25 cellular contexts compared by ENCODE assay signal in the genomic region with DNA sequence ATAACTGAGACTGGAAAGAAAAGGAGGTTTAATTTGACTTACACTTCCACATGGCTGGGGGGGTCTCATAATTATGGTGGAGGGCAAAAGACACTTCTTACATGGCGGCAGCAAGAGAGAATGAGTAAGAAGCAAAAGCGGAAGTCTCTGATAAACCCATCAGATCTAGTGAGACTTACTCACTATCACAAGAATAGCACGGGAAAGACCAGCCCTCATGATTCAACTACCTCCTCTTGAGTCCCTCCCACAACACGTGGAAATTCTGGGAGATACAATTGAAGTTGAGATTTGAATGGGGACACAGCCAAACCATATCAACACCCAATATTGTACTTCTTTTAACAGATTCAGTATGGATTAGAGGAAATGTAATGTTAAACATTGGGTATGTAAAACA.
"Had no signal": no experiment of that assay in that cellular context is flagged by ENCODE, and none has a peak within 500 bp of the region (broad histone marks: within the 10 kb centered on the region; RNA-seq: fewer than 3 reads in every experiment).

No MANE protein-coding gene starts in this region.

- DNase-seq: islet precursor cell; left ventricle myocardium inferior; naive thymus-derived CD4-positive, alpha-beta T cell; pancreas; posterior cingulate gyrus; retina; right cardiac atrium; stimulated activated CD4-positive, alpha-beta T cell treated with anti-CD3 and anti-CD28 coated beads, Interleukin-12 subunit alpha, Interleukin-12 subunit beta, amount 100 ng/mL, for 4 hours; stimulated activated CD4-positive, alpha-beta T cell treated with anti-CD3 and anti-CD28 coated beads, Interleukin-15, amount 100 ng/mL, for 24 hours; stimulated activated CD4-positive, alpha-beta T cell treated with anti-CD3 and anti-CD28 coated beads, Interleukin-2, amount 100 ng/mL, for 24 hours; stimulated activated CD4-positive, alpha-beta T cell treated with anti-CD3 and anti-CD28 coated beads, Interleukin-4, amount 100 ng/mL, for 1 hour; stimulated activated naive B cell treated with anti-CD40 and anti-IgM and Interleukin-4, amounts not matched to agents 10 μg/mL and 1 μg/mL and 100 μg/mL, for 72 hours; stimulated activated naive CD8-positive, alpha-beta T cell treated with anti-CD3 and anti-CD28 coated beads, Interleukin-15, Interleukin-2, amounts not matched to agents 100 U/mL and 50 U/mL, for 24 hours; stomach; testis; thyroid gland; transverse colon; upper lobe of left lung had no signal

- H3K27ac Mint-ChIP-seq: mesothelial cell of epicardium; naive thymus-derived CD4-positive, alpha-beta T cell; natural killer cell treated with Interleukin-12 subunit alpha and Interleukin-12 subunit beta and Interleukin-15 and Interleukin-18, amount 100 ng/mL, for 72 hours; stimulated activated naive B cell treated with anti-CD40 and anti-IgM and Interleukin-4, amounts not matched to agents 10 μg/mL and 1 μg/mL and 100 μg/mL, for 72 hours had no signal

- H3K9me3 ChIP-seq: pancreas, prostate gland, testis, thyroid gland, vagina had no signal

- H3K4me3 ChIP-seq: left ventricle myocardium inferior, lung, pancreas, prostate gland, skin epidermis, stomach, testis, thyroid gland, transverse colon, upper lobe of left lung, vagina had no signal

- H3K36me3 ChIP-seq: left ventricle myocardium inferior, pancreas, prostate gland, stomach, thyroid gland, transverse colon, upper lobe of left lung, vagina had no signal

- H3K27me3 ChIP-seq: pancreas, stomach, testis, thyroid gland, transverse colon, upper lobe of left lung, vagina had no signal

- H3K4me1 ChIP-seq: pancreas, prostate gland, thyroid gland had no signal

- H3K4me3 Mint-ChIP-seq: mesothelial cell of epicardium; naive thymus-derived CD4-positive, alpha-beta T cell; natural killer cell treated with Interleukin-12 subunit alpha and Interleukin-12 subunit beta and Interleukin-15 and Interleukin-18, amount 100 ng/mL, for 72 hours; stimulated activated naive B cell treated with anti-CD40 and anti-IgM and Interleukin-4, amounts not matched to agents 10 μg/mL and 1 μg/mL and 100 μg/mL, for 72 hours had no signal

- ATAC-seq: naive thymus-derived CD4-positive, alpha-beta T cell; natural killer cell treated with Interleukin-12 subunit alpha and Interleukin-12 subunit beta and Interleukin-15 and Interleukin-18, amount 100 ng/mL, for 72 hours; pancreas; right cardiac atrium; sciatic nerve; stimulated activated naive B cell treated with anti-CD40 and anti-IgM and Interleukin-4, amounts not matched to agents 10 μg/mL and 1 μg/mL and 100 μg/mL, for 72 hours; stimulated activated naive CD8-positive, alpha-beta T cell treated with anti-CD3 and anti-CD28 coated beads, Interleukin-15, Interleukin-2, amounts not matched to agents 100 U/mL and 50 U/mL, for 24 hours had no signal

- H3K27me3 Mint-ChIP-seq: naive thymus-derived CD4-positive, alpha-beta T cell; natural killer cell treated with Interleukin-12 subunit alpha and Interleukin-12 subunit beta and Interleukin-15 and Interleukin-18, amount 100 ng/mL, for 72 hours; stimulated activated naive B cell treated with anti-CD40 and anti-IgM and Interleukin-4, amounts not matched to agents 10 μg/mL and 1 μg/mL and 100 μg/mL, for 72 hours had no signal

- H3K27ac ChIP-seq: pancreas, prostate gland, skin epidermis, stomach, testis, transverse colon, upper lobe of left lung, vagina had no signal

- H3K4me1 Mint-ChIP-seq: naive thymus-derived CD4-positive, alpha-beta T cell had no signal
